In the genomic region with DNA sequence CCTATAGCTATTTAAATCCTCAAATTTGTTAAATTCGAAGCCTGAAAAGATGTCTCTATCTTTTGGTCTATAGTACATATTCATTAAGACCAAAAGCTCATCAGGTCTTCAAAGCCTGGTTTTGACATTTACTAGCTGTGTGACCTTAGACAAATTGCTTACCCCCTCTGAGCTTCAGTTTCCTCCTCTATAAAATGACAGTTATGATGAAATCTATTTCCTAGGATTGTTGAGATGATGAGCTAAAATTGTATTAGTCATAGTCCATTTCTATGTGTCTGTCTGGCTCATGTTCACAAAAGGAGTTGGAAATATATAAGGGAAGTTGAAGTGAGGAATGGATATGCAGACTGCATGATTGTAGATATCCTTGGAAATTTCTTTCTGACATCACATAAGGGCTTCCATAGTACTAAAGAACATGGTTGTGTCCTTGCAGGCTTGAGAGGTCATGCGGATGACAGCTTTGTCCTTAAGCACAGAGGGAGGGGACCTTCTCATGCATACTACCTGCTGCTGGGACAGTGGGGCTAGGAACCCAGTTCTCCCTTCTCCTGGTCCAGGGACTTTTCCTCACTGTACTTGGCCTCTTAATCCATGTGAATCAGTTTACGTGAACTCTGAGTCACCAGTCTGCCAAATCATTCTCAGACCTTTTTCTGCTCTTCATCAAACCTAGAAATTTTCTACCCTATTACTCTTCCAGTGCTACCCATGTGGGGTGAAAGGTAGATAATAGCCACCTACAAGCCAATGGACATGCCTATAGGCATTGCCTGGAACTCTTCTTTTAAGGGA, we compare ENCODE assay signal across 1 cellular context.
TF ChIP-seq lines count a peak whose summit lies in the region.

No MANE protein-coding gene starts in this region.

TF ChIP-seq in A549, 52 proteins besides CTCF, POLR2A, EP300 and RAD21 (continued from another document):
- TF ChIP-seq, protein P1, sequence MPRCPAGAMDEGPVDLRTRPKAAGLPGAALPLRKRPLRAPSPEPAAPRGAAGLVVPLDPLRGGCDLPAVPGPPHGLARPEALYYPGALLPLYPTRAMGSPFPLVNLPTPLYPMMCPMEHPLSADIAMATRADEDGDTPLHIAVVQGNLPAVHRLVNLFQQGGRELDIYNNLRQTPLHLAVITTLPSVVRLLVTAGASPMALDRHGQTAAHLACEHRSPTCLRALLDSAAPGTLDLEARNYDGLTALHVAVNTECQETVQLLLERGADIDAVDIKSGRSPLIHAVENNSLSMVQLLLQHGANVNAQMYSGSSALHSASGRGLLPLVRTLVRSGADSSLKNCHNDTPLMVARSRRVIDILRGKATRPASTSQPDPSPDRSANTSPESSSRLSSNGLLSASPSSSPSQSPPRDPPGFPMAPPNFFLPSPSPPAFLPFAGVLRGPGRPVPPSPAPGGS (IDR thresholded peaks at IDR 0.05), result no peak
